11 cellular contexts compared by ENCODE assay signal in the genomic region with DNA sequence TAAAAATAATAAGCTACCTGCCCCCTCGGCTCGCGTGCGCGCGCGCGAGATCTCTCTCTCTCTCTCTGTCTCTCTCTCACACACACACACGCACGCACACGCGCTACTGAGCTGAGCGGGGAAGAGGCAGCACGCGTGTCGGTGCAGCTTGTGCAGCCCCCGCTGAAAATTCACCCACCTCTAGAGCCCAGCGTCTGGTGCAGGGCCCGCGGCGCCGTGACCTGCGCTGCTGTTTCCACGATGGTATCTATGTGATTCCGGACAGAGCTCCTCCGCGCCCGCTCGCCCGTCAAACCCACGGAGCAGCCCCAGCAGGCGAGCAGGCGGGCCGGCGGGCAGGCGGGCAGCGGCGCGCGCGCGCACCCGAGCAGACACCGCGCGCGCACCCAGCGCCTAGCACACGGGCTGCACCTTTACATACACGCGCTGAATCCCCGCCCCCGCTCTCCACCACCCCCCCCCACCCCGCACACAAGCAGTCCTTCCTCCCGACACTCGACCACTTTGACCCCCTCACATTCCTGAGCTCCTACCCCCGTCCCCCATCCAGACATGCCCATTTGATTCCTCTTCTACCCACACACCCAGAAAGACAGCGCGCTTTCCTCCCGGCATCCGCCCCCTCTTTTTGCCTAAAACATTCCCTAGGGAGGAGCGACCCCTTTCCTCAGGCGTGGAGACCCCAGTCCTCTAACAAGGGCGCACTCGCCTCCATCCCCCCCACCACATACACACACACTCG. TPM values are rescaled to one million over a fixed set of nuclear protein-coding genes. Genes with fewer than 3 reads are reported as not detected.
DNase-seq lines count a peak whose midpoint lies in the region; ATAC-seq lines count a peak whose summit lies in the region.
"Had no signal": no experiment of that assay in that cellular context is flagged by ENCODE, and none has a peak within 500 bp of the region (broad histone marks: within the 10 kb centered on the region; RNA-seq: fewer than 3 reads in every experiment).

No MANE protein-coding gene starts in this region.

- H2AK5ac ChIP-seq in neuronal stem cell (ENCODE audit: low read depth, low read length): no peak overlapping the region

- no peaks in the 10 kb centered on the region for H3K36me3 ChIP-seq in neuronal stem cell (replicated peaks in 1 of 2; ENCODE audit: control insufficient read depth in 2 of 2, insufficient read depth in 2 of 2, low read length in 2 of 2)

- no peak overlapping the region for H2BK12ac ChIP-seq in neuronal stem cell (ENCODE audit: low read length)

- H2AFZ ChIP-seq in neuronal stem cell (ENCODE audit: low read length): peak overlapping the region; percentile 73

- peaks cover 0 to 2% of the 10 kb centered on the region in 2 donors for H3K9me3 ChIP-seq in neuronal stem cell (replicated peaks in 1 of 2; ENCODE audit: control insufficient read depth in 2 of 2, insufficient read depth in 1 of 2, low read depth in 1 of 2, low read length in 2 of 2)

- no peak for ATAC-seq in stimulated activated naive CD8-positive, alpha-beta T cell treated with anti-CD3 and anti-CD28 coated beads, Interleukin-15, amount 100 ng/mL, for 72 hours
- no peak for ATAC-seq in GM18511 (IDR thresholded peaks at IDR 0.05; ENCODE audit: unreplicated experiment)

- no peak overlapping the region for H3K4ac ChIP-seq in neuronal stem cell (ENCODE audit: low read length)

- peaks cover 0 to 44% (median 0%) of the 10 kb centered on the region in 3 experiments for H3K27me3 ChIP-seq in neuronal stem cell (ENCODE audit: control insufficient read depth in 3 of 3, insufficient read depth in 3 of 3, low read depth in 1 of 3, low read length in 3 of 3)

- no CpG with 5 or more reads among the region's 66 CpGs for WGBS in neuronal stem cell (ENCODE audit: extremely low coverage in 2 of 2, insufficient read length in 2 of 2, insufficient replicate concordance in 1 of 2), 2 donors

- H3K4me3 ChIP-seq in neuronal stem cell (ENCODE audit: low read length in 2 of 2): peak overlapping the region; percentile 28 to 89

- peaks cover 0 to 2% of the 10 kb centered on the region in 2 donors for H3K4me1 ChIP-seq in neuronal stem cell (ENCODE audit: control insufficient read depth in 2 of 2, insufficient read depth in 1 of 2, low read depth in 1 of 2, low read length in 2 of 2)

- no peaks in the 10 kb centered on the region for H3K4me1 Mint-ChIP-seq in stimulated activated naive CD8-positive, alpha-beta T cell treated with anti-CD3 and anti-CD28 coated beads, Interleukin-15, Interleukin-2, amounts not matched to agents 100 ng/mL and 50 ng/mL, for 24 hours (ENCODE audit: low read depth)
- peaks cover 6% of the 10 kb centered on the region for H3K4me1 Mint-ChIP-seq in stimulated activated naive CD8-positive, alpha-beta T cell treated with anti-CD3 and anti-CD28 coated beads, Interleukin-15, amount 100 ng/mL, for 72 hours
- H3K4me1 Mint-ChIP-seq: activated B cell treated with CpG ODN at 0.5 μM for 24 hours had no signal

- peak overlapping the region; percentile 86 for H3K9ac ChIP-seq in neuronal stem cell (ENCODE audit: low read depth, low read length, poor library complexity)

- peaks cover 16% of the 10 kb centered on the region for H3K27me3 Mint-ChIP-seq in stimulated activated naive CD8-positive, alpha-beta T cell treated with anti-CD3 and anti-CD28 coated beads, Interleukin-15, Interleukin-2, amounts not matched to agents 100 ng/mL and 50 ng/mL, for 24 hours
- peaks cover 34% of the 10 kb centered on the region for H3K27me3 Mint-ChIP-seq in stimulated activated naive CD8-positive, alpha-beta T cell treated with anti-CD3 and anti-CD28 coated beads, Interleukin-15, amount 100 ng/mL, for 72 hours

- no peak overlapping the region for H2BK15ac ChIP-seq in neuronal stem cell (ENCODE audit: low read length)

- no peak overlapping the region for H3K27ac Mint-ChIP-seq in stimulated activated naive CD8-positive, alpha-beta T cell treated with anti-CD3 and anti-CD28 coated beads, Interleukin-15, Interleukin-2, amounts not matched to agents 100 ng/mL and 50 ng/mL, for 24 hours
- no peak overlapping the region for H3K27ac Mint-ChIP-seq in stimulated activated naive CD8-positive, alpha-beta T cell treated with anti-CD3 and anti-CD28 coated beads, Interleukin-15, amount 100 ng/mL, for 72 hours
- H3K27ac Mint-ChIP-seq: activated B cell treated with CpG ODN at 0.5 μM for 24 hours had no signal

- H3K18ac ChIP-seq in neuronal stem cell (ENCODE audit: low read length): peak overlapping the region; percentile 38

- peak overlapping the region; percentile 94 for H3K14ac ChIP-seq in neuronal stem cell (ENCODE audit: low read length)

- no peak overlapping the region for H4K91ac ChIP-seq in neuronal stem cell (ENCODE audit: low read depth, low read length, poor library complexity)

- H3K36me3 Mint-ChIP-seq in stimulated activated naive CD8-positive, alpha-beta T cell treated with anti-CD3 and anti-CD28 coated beads, Interleukin-15, Interleukin-2, amounts not matched to agents 100 ng/mL and 50 ng/mL, for 24 hours (ENCODE audit: low read depth): no peaks in the 10 kb centered on the region

- H2BK120ac ChIP-seq in neuronal stem cell (ENCODE audit: low read depth, low read length): no peak overlapping the region

- DNase-seq in stimulated activated naive CD8-positive, alpha-beta T cell treated with anti-CD3 and anti-CD28 coated beads, Interleukin-15, amount 100 ng/mL, for 72 hours: no peak
- DNase-seq in head of caudate nucleus (peak in 36 of 42 donors; percentile 3 to 64 (median 28)), neuronal stem cell (ENCODE audit: low spot score) (peak; percentile 49), NCI-H226 (no peak), DMS79 (lab: John Stamatoyannopoulos, UW) (no peak)
- no peak for DNase-seq in NK-92 treated with Interleukin-12 subunit alpha and Interleukin-12 subunit beta, amount 100 ng/mL, for 24 hours (lab: John Stamatoyannopoulos, UW)
- DNase-seq: activated B cell treated with CpG ODN at 0.5 μM for 24 hours, midbrain, NCI-H2171 treated with DMSO at 0.1 percent for 48 hours had no signal

- H4K8ac ChIP-seq in neuronal stem cell (ENCODE audit: low read depth, low read length): no peak overlapping the region

- intact Hi-C loops in head of caudate nucleus (cut with DNase I): no loop called here

- H3K27ac ChIP-seq in neuronal stem cell (replicated peaks; ENCODE audit: low read length): peak overlapping the region; percentile 73

- H3K4me3 Mint-ChIP-seq in stimulated activated naive CD8-positive, alpha-beta T cell treated with anti-CD3 and anti-CD28 coated beads, Interleukin-15, Interleukin-2, amounts not matched to agents 100 ng/mL and 50 ng/mL, for 24 hours: peak overlapping the region; percentile 48
- H3K4me3 Mint-ChIP-seq in stimulated activated naive CD8-positive, alpha-beta T cell treated with anti-CD3 and anti-CD28 coated beads, Interleukin-15, amount 100 ng/mL, for 72 hours: no peak overlapping the region
- H3K4me3 Mint-ChIP-seq: activated B cell treated with CpG ODN at 0.5 μM for 24 hours had no signal

- H3K9me3 Mint-ChIP-seq in stimulated activated naive CD8-positive, alpha-beta T cell treated with anti-CD3 and anti-CD28 coated beads, Interleukin-15, Interleukin-2, amounts not matched to agents 100 ng/mL and 50 ng/mL, for 24 hours: no peaks in the 10 kb centered on the region
- H3K9me3 Mint-ChIP-seq in stimulated activated naive CD8-positive, alpha-beta T cell treated with anti-CD3 and anti-CD28 coated beads, Interleukin-15, amount 100 ng/mL, for 72 hours: no peaks in the 10 kb centered on the region
- H3K9me3 Mint-ChIP-seq: activated B cell treated with CpG ODN at 0.5 μM for 24 hours had no signal

- H3K79me1 ChIP-seq in neuronal stem cell (ENCODE audit: low read depth, low read length): no peaks in the 10 kb centered on the region

- H3K23ac ChIP-seq in neuronal stem cell (ENCODE audit: low read depth, low read length, poor library complexity): no peak overlapping the region

- H3K4me2 ChIP-seq in neuronal stem cell (ENCODE audit: insufficient read depth, low read length, poor library complexity, severe bottlenecking): peak overlapping the region; percentile 71

- H2BK5ac ChIP-seq in neuronal stem cell (ENCODE audit: low read length): no peak overlapping the region

RNA-seq across cellular contexts. Expression of gene SLITRK4, which starts 1.0 kb away (rescaled TPM):
- 6.1 TPM for polyA plus RNA-seq in neuronal stem cell (2013, experiment 1 of 2)
- 6.2 TPM for polyA plus RNA-seq in neuronal stem cell (2013, experiment 2 of 2)

Comparison
In these comparisons a context has a peak if more than half of its experiments do, and no peak if none do; other contexts are left out.
1. DNase-seq: peak in head of caudate nucleus (36 of 42) and neuronal stem cell (single experiment); none in stimulated activated naive CD8-positive, alpha-beta T cell treated with anti-CD3 and anti-CD28 coated beads, Interleukin-15, amount 100 ng/mL, for 72 hours (0 of 2), NCI-H226 (single experiment), NK-92 treated with Interleukin-12 subunit alpha and Interleukin-12 subunit beta, amount 100 ng/mL, for 24 hours (single experiment) and DMS79 (single experiment).